ENCODE assay signal across 16 cellular contexts in the genomic region with DNA sequence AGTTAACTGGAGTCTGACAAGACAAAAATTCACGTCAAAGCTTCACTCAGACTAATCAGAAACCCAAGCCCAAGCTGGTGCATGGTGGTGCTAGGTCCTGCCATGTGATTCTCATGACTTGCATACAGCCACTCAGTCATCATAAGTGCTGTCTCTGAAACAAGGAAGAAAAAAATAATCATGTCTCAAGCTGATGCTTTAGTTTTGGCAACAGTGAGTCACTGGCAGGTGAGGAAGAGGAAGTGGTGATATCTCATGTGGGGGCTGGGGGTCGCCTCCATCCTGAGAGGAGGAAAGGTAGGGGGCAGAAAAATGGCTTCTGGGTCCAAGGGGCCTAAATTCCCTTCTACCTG.
DNase-seq lines count a peak whose midpoint lies in the region; ATAC-seq and TF ChIP-seq lines count a peak whose summit lies in the region.
"Had no signal": no experiment of that assay in that cellular context is flagged by ENCODE, and none has a peak within 500 bp of the region (broad histone marks: within the 10 kb centered on the region; RNA-seq: fewer than 3 reads in every experiment).

No MANE protein-coding gene starts in this region.

- peak; percentile 32 for ATAC-seq in HG02623 (IDR thresholded peaks at IDR 0.05; ENCODE audit: unreplicated experiment)
- peak; percentile 51 for ATAC-seq in activated CD8-positive, alpha-beta T cell treated with anti-CD3 and anti-CD28 coated beads for 36 hours
- ATAC-seq in naive thymus-derived CD4-positive, alpha-beta T cell, result peak; percentile 18
- ATAC-seq: CD8-positive, alpha-beta T cell had no signal

- no peaks in the 10 kb centered on the region for H3K36me3 ChIP-seq in naive thymus-derived CD4-positive, alpha-beta T cell (ENCODE audit: control insufficient read depth in 2 of 3, insufficient read depth in 3 of 3, low read length in 3 of 3)
- H3K36me3 ChIP-seq: thyroid gland had no signal

- H3K36me3 Mint-ChIP-seq in activated CD8-positive, alpha-beta T cell treated with anti-CD3 and anti-CD28 coated beads for 36 hours (ENCODE audit: low read depth), result no peaks in the 10 kb centered on the region
- no peaks in the 10 kb centered on the region for H3K36me3 Mint-ChIP-seq in naive thymus-derived CD4-positive, alpha-beta T cell
- H3K36me3 Mint-ChIP-seq: CD8-positive, alpha-beta T cell had no signal

- intact Hi-C loops in activated CD8-positive, alpha-beta T cell treated with anti-CD3 and anti-CD28 coated beads for 36 hours (cut with micrococcal nuclease), result no loop called here
- intact Hi-C loops in naive thymus-derived CD4-positive, alpha-beta T cell (cut with micrococcal nuclease), result no loop called here

- no peak for TF ChIP-seq CTCF in activated CD8-positive, alpha-beta T cell treated with anti-CD3 and anti-CD28 coated beads for 36 hours (IDR thresholded peaks at IDR 0.05)

- CTCF ChIA-PET in activated CD8-positive, alpha-beta T cell treated with anti-CD3 and anti-CD28 coated beads for 36 hours (lab: Charles Lee), result no interaction called here
- CTCF ChIA-PET in naive thymus-derived CD4-positive, alpha-beta T cell (lab: Charles Lee), result no interaction called here

- H3K4me3 Mint-ChIP-seq in activated CD8-positive, alpha-beta T cell treated with anti-CD3 and anti-CD28 coated beads for 36 hours, result no peak overlapping the region
- no peak overlapping the region for H3K4me3 Mint-ChIP-seq in naive thymus-derived CD4-positive, alpha-beta T cell
- H3K4me3 Mint-ChIP-seq: CD8-positive, alpha-beta T cell; nephron had no signal

- no peak overlapping the region for H3K27ac ChIP-seq in naive thymus-derived CD4-positive, alpha-beta T cell (ENCODE audit: low read depth, low read length)
- H3K27ac ChIP-seq: thyroid gland had no signal

- no peak overlapping the region for H3K27ac Mint-ChIP-seq in activated CD8-positive, alpha-beta T cell treated with anti-CD3 and anti-CD28 coated beads for 36 hours
- H3K27ac Mint-ChIP-seq in naive thymus-derived CD4-positive, alpha-beta T cell, result peak overlapping the region in 1 of 9 donors; percentile 31
- H3K27ac Mint-ChIP-seq: CD8-positive, alpha-beta T cell; nephron had no signal

- POLR2A ChIA-PET in activated CD8-positive, alpha-beta T cell treated with anti-CD3 and anti-CD28 coated beads for 36 hours (lab: Charles Lee), result no interaction called here
- POLR2A ChIA-PET in naive thymus-derived CD4-positive, alpha-beta T cell (lab: Charles Lee), result no interaction called here

- no peak overlapping the region for H3K4me3 ChIP-seq in naive thymus-derived CD4-positive, alpha-beta T cell (ENCODE audit: low read length)
- H3K4me3 ChIP-seq: thyroid gland had no signal

- peak; percentile 50 for DNase-seq in NK-92 treated with Interleukin-12 subunit alpha and Interleukin-12 subunit beta, amount 100 ng/mL, for 24 hours (lab: John Stamatoyannopoulos, UW)
- DNase-seq in NK-92 (lab: John Stamatoyannopoulos, UW; ENCODE audit: unreplicated experiment) (no peak), retina (no peak), NCI-H1930 (lab: John Stamatoyannopoulos, UW) (no peak)
- peak; percentile 5 for DNase-seq in activated CD8-positive, alpha-beta T cell treated with anti-CD3 and anti-CD28 coated beads for 36 hours
- no peak for DNase-seq in naive thymus-derived CD4-positive, alpha-beta T cell
- DNase-seq in activated effector memory CD4-positive, alpha-beta T cell treated with anti-CD3 and anti-CD28 coated beads, Interleukin-2, amount 50 U/mL, for 16 hours, result no peak
- DNase-seq: activated CD4-positive, CD25-positive, alpha-beta regulatory T cell; CD8-positive, alpha-beta T cell; central memory CD4-positive, alpha-beta T cell; effector CD8-positive, alpha-beta T cell; GF-D8; NCI-H748 treated with DMSO at 0.1 percent for 48 hours; thyroid gland had no signal

- peaks cover 10% of the 10 kb centered on the region for H3K4me1 Mint-ChIP-seq in activated CD8-positive, alpha-beta T cell treated with anti-CD3 and anti-CD28 coated beads for 36 hours (ENCODE audit: low read depth)
- peaks cover 0 to 19% (median 0%) of the 10 kb centered on the region in 7 donors for H3K4me1 Mint-ChIP-seq in naive thymus-derived CD4-positive, alpha-beta T cell
- H3K4me1 Mint-ChIP-seq: nephron had no signal

- no peaks in the 10 kb centered on the region for H3K9me3 ChIP-seq in naive thymus-derived CD4-positive, alpha-beta T cell (ENCODE audit: control insufficient read depth in 2 of 3, low read length in 3 of 3)
- H3K9me3 ChIP-seq: thyroid gland had no signal

- no peaks in the 10 kb centered on the region for H3K9me3 Mint-ChIP-seq in activated CD8-positive, alpha-beta T cell treated with anti-CD3 and anti-CD28 coated beads for 36 hours
- peaks cover 0 to 8% (median 0%) of the 10 kb centered on the region in 11 donors for H3K9me3 Mint-ChIP-seq in naive thymus-derived CD4-positive, alpha-beta T cell
- H3K9me3 Mint-ChIP-seq: CD8-positive, alpha-beta T cell; nephron had no signal

- no peaks in the 10 kb centered on the region for H3K27me3 ChIP-seq in naive thymus-derived CD4-positive, alpha-beta T cell (ENCODE audit: control insufficient read depth in 2 of 2, insufficient read depth in 2 of 2, low read length in 2 of 2)
- H3K27me3 ChIP-seq: thyroid gland had no signal

- no peaks in the 10 kb centered on the region for H3K4me1 ChIP-seq in naive thymus-derived CD4-positive, alpha-beta T cell (ENCODE audit: control insufficient read depth in 2 of 2, insufficient read depth in 2 of 2, low read length in 2 of 2)
- H3K4me1 ChIP-seq: thyroid gland had no signal

- no peaks in the 10 kb centered on the region for H3K27me3 Mint-ChIP-seq in activated CD8-positive, alpha-beta T cell treated with anti-CD3 and anti-CD28 coated beads for 36 hours
- H3K27me3 Mint-ChIP-seq in naive thymus-derived CD4-positive, alpha-beta T cell, result no peaks in the 10 kb centered on the region

Comparison
In these comparisons a context has a peak if more than half of its experiments do, and no peak if none do; other contexts are left out.
1. DNase-seq: peak in NK-92 treated with Interleukin-12 subunit alpha and Interleukin-12 subunit beta, amount 100 ng/mL, for 24 hours (single experiment) and activated CD8-positive, alpha-beta T cell treated with anti-CD3 and anti-CD28 coated beads for 36 hours (single experiment); none in NK-92 (single experiment), naive thymus-derived CD4-positive, alpha-beta T cell (0 of 9), retina (single experiment), activated effector memory CD4-positive, alpha-beta T cell treated with anti-CD3 and anti-CD28 coated beads, Interleukin-2, amount 50 U/mL, for 16 hours (single experiment) and NCI-H1930 (0 of 2).
2. Peak in every context shown above with its lines, with median percentiles within 50 percentile points of each other: ATAC-seq.